21 cellular contexts compared by ENCODE assay signal in the genomic region with DNA sequence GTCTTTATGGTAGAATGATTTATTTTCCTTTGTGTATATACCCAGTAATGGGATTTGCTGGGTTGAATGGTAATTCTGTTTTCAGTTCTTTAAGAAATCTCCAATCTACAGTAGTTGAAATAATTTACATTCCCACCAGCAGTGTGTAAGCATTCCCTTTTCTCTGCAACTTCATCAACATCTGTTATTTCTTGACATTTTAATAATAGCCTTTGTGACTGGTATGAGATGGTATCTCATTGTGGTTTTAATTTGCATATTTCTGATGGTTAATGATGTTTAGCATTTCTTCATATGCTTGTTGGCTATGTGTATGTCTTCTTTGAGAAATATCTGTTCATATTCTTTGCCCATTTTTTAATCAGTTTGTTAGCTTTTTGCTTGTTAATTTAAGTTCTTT.
"Had no signal": no experiment of that assay in that cellular context is flagged by ENCODE, and none has a peak within 500 bp of the region (broad histone marks: within the 10 kb centered on the region; RNA-seq: fewer than 3 reads in every experiment).

No MANE protein-coding gene starts in this region.

- H3K27ac Mint-ChIP-seq: activated CD8-positive, alpha-beta T cell treated with anti-CD3 and anti-CD28 coated beads for 36 hours; activated naive CD4-positive, alpha-beta T cell treated with anti-CD3 and anti-CD28 coated beads, Interleukin-2, amount 10 ng/mL, durations not matched to agents 7 days and 5 days; activated T-cell treated with anti-CD3 and anti-CD28 coated beads, Interleukin-2, amount 50 U/mL, for 24 hours; brain; endodermal cell; T-cell had no signal

- H3K27ac ChIP-seq: adrenal gland, dorsolateral prefrontal cortex, gastrocnemius medialis, thyroid gland had no signal

- H3K27me3 ChIP-seq: adrenal gland, dorsolateral prefrontal cortex, gastrocnemius medialis, thyroid gland had no signal

- H3K4me1 Mint-ChIP-seq: activated naive CD4-positive, alpha-beta T cell treated with anti-CD3 and anti-CD28 coated beads, Interleukin-2, amount 10 ng/mL, durations not matched to agents 7 days and 5 days; brain; endodermal cell; T-cell had no signal

- H3K27me3 Mint-ChIP-seq: activated CD8-positive, alpha-beta T cell treated with anti-CD3 and anti-CD28 coated beads for 36 hours; activated naive CD4-positive, alpha-beta T cell treated with anti-CD3 and anti-CD28 coated beads, Interleukin-2, amount 10 ng/mL, durations not matched to agents 7 days and 5 days; activated T-cell treated with anti-CD3 and anti-CD28 coated beads, Interleukin-2, amount 50 U/mL, for 24 hours; brain; T-cell had no signal

- H3K9me3 ChIP-seq: adrenal gland, gastrocnemius medialis, thyroid gland had no signal

- H3K4me3 Mint-ChIP-seq: activated CD8-positive, alpha-beta T cell treated with anti-CD3 and anti-CD28 coated beads for 36 hours; activated naive CD4-positive, alpha-beta T cell treated with anti-CD3 and anti-CD28 coated beads, Interleukin-2, amount 10 ng/mL, durations not matched to agents 7 days and 5 days; activated T-cell treated with anti-CD3 and anti-CD28 coated beads, Interleukin-2, amount 50 U/mL, for 24 hours; brain; endodermal cell; T-cell had no signal

- H3K4me3 ChIP-seq: adrenal gland, dorsolateral prefrontal cortex, gastrocnemius medialis, thyroid gland had no signal

- DNase-seq: activated CD4-positive, alpha-beta T cell treated with anti-CD3 and anti-CD28 coated beads for 48 hours; activated CD4-positive, CD25-positive, alpha-beta regulatory T cell; activated CD8-positive, alpha-beta T cell treated with anti-CD3 and anti-CD28 coated beads for 36 hours; activated naive CD4-positive, alpha-beta T cell treated with anti-CD3 and anti-CD28 coated beads, Interleukin-2, amount 10 ng/mL, durations not matched to agents 7 days and 5 days; activated T-cell treated with anti-CD3 and anti-CD28 coated beads, Interleukin-2, amount 50 U/mL, for 24 hours; adrenal gland; caudate nucleus; dorsolateral prefrontal cortex; endodermal cell; gastrocnemius medialis; head of caudate nucleus; occipital lobe; posterior cingulate gyrus; stimulated activated CD4-positive, alpha-beta T cell treated with anti-CD3 and anti-CD28 coated beads, Interleukin-12 subunit alpha, Interleukin-12 subunit beta, amount 100 ng/mL, for 4 hours; stimulated activated CD4-positive, alpha-beta T cell treated with anti-CD3 and anti-CD28 coated beads, Interleukin-1b, Interleukin-23, amount 100 ng/mL, for 48 hours; stimulated activated CD8-positive, alpha-beta memory T cell treated with anti-CD3 and anti-CD28 coated beads, Interleukin-4, amount 100 ng/mL, for 48 hours; stimulated activated naive CD4-positive, alpha-beta T cell; T-cell; thyroid gland had no signal

- ATAC-seq: activated CD8-positive, alpha-beta T cell treated with anti-CD3 and anti-CD28 coated beads for 36 hours; gastrocnemius medialis; left lobe of liver; T-cell had no signal

- H3K36me3 ChIP-seq: adrenal gland, gastrocnemius medialis, thyroid gland had no signal

- H3K4me1 ChIP-seq: adrenal gland, gastrocnemius medialis, thyroid gland had no signal

- H3K9me3 Mint-ChIP-seq: brain, endodermal cell had no signal

- H3K36me3 Mint-ChIP-seq: activated naive CD4-positive, alpha-beta T cell treated with anti-CD3 and anti-CD28 coated beads, Interleukin-2, amount 10 ng/mL, durations not matched to agents 7 days and 5 days; brain; T-cell had no signal
